In genomic region chr10:9807848-9808247, GRCh38 we compare ENCODE assay signal across 23 cellular contexts.
DNase-seq lines count a peak whose midpoint lies in the region; ATAC-seq, FAIRE-seq and TF ChIP-seq lines count a peak whose summit lies in the region.
"Had no signal": no experiment of that assay in that cellular context is flagged by ENCODE, and none has a peak within 500 bp of the region (broad histone marks: within the 10 kb centered on the region; RNA-seq: fewer than 3 reads in every experiment).

No MANE protein-coding gene starts in this region.

- TF ChIP-seq POLR2A in K562 (conservative IDR thresholded peaks at IDR 0.05), result no peak

- no peak overlapping the region for H2BK5ac ChIP-seq in mesendoderm (ENCODE audit: low read length)

- no peak overlapping the region for H4K8ac ChIP-seq in mesendoderm (ENCODE audit: low read depth, low read length)

- no peak for FAIRE-seq in K562 (lab: Jason Lieb, UNC)
- FAIRE-seq: D721Med, GM12891, GM19239, H1 had no signal

- no peak overlapping the region for H2AFZ ChIP-seq in K562 (ENCODE audit: low read depth, low read length)
- H2AFZ ChIP-seq: GM23248 had no signal

- no peak overlapping the region for H4K5ac ChIP-seq in mesendoderm (ENCODE audit: low read length)

- no peak for TF ChIP-seq CTCF in K562 (IDR thresholded peaks at IDR 0.05 in 2 of 3, conservative IDR thresholded peaks at IDR 0.05 in 1 of 3; ENCODE audit: insufficient read depth in 2 of 3, low read depth in 1 of 3, low read length in 3 of 3)

- H3K9ac ChIP-seq in K562 (ENCODE audit: insufficient read depth in 1 of 2, low read depth in 2 of 2, low read length in 2 of 2) (no peak overlapping the region), mesendoderm (ENCODE audit: low read length) (no peak overlapping the region)
- H3K9ac ChIP-seq: BLaER1, GM23248 had no signal

- intact Hi-C loops in K562 (cut with micrococcal nuclease), result no loop called here

- no TSS peak for BruUV-seq in K562 (replicated peaks; lab: Mats Ljungman, UMichigan)

- no peak overlapping the region for H2BK15ac ChIP-seq in mesendoderm (replicated peaks; ENCODE audit: low read depth)

- H3K9me1 ChIP-seq in K562 (ENCODE audit: control insufficient read depth, insufficient read depth, low read length), result no peaks in the 10 kb centered on the region

- DNase-seq in HUDEP-2 (lab: John Stamatoyannopoulos, UW; ENCODE audit: unreplicated experiment in 76 of 76) (peak in 51 of 76 experiments; percentile 1 to 84 (median 42)), OCI-M2 (lab: John Stamatoyannopoulos, UW; ENCODE audit: unreplicated experiment) (peak; percentile 32), K562 (ENCODE audit: extremely low read depth in 1 of 4, low spot score in 3 of 4) (peak in 1 of 4 experiments; percentile 11), mesendoderm (peak; percentile 70), DMS114 treated with DMSO at 0.1 percent for 48 hours (lab: John Stamatoyannopoulos, UW; ENCODE audit: unreplicated experiment) (no peak), AG20443 (ENCODE audit: low spot score) (no peak)
- DNase-seq: CD4-positive, CD25-positive, alpha-beta regulatory T cell; CD8-positive, alpha-beta T cell; DMS 273 treated with DMSO at 0.1 percent for 48 hours; DMS53; DMS79 treated with DMSO at 0.1 percent for 48 hours; GF-D8; GM23248; H7; HCEC 1CT had no signal

- in situ Hi-C loops in K562 (cut with MboI), result no loop called here

- H3K4ac ChIP-seq in mesendoderm (ENCODE audit: low read depth, low read length), result no peak overlapping the region

- no peak overlapping the region for H3K23ac ChIP-seq in mesendoderm (ENCODE audit: low read length)

- H3K79me2 ChIP-seq in K562 (ENCODE audit: control insufficient read depth, insufficient read depth, low read length) (no peaks in the 10 kb centered on the region), mesendoderm (ENCODE audit: control insufficient read depth, insufficient read depth, low read length) (no peaks in the 10 kb centered on the region)

- no peak overlapping the region for H2BK120ac ChIP-seq in mesendoderm (ENCODE audit: low read depth, low read length)

- no peaks in the 10 kb centered on the region; the same call in 1 of the 2 replicates for H3K9me3 ChIP-seq in K562 (replicated peaks; ENCODE audit: control insufficient read depth, insufficient read depth, low read depth, low read length)
- H3K9me3 ChIP-seq: BLaER1 had no signal

- H3K36me3 ChIP-seq in K562 (ENCODE audit: control insufficient read depth, insufficient read depth, low read length), result no peaks in the 10 kb centered on the region
- H3K36me3 ChIP-seq in mesendoderm (ENCODE audit: control insufficient read depth, insufficient read depth, low read length), result no peaks in the 10 kb centered on the region
- H3K36me3 ChIP-seq: BLaER1 had no signal

- no peak for TF ChIP-seq EP300 in K562 (IDR thresholded peaks at IDR 0.05; ENCODE audit: low read length)

- H3K4me1 ChIP-seq in K562 (replicated peaks in 1 of 2; ENCODE audit: control insufficient read depth in 2 of 2, insufficient read depth in 2 of 2, low read length in 2 of 2) (no peaks in the 10 kb centered on the region), mesendoderm (ENCODE audit: control insufficient read depth, low read depth, low read length) (no peaks in the 10 kb centered on the region)
- H3K4me1 ChIP-seq: BLaER1 had no signal

- CTCF ChIA-PET in K562 (lab: Yijun Ruan, JAX; ENCODE audit: low intra/inter-chr PET ratio), result no interaction called here

- no peaks in the 10 kb centered on the region for H4K20me1 ChIP-seq in K562 (replicated peaks; ENCODE audit: control insufficient read depth, insufficient read depth, low read length)
- H4K20me1 ChIP-seq: BLaER1 had no signal

- no peak overlapping the region for H3K27ac ChIP-seq in K562 (ENCODE audit: extremely low read depth, low read depth, low read length)
- H3K27ac ChIP-seq in mesendoderm (ENCODE audit: low read depth, low read length), result no peak overlapping the region
- H3K27ac ChIP-seq: BLaER1, C4-2B, GM23248 had no signal

- H3K4me3 ChIP-seq in K562 (no peak overlapping the region), mesendoderm (ENCODE audit: low read length) (no peak overlapping the region)
- H3K4me3 ChIP-seq: BLaER1, GM23248 had no signal

- H3K18ac ChIP-seq in mesendoderm (ENCODE audit: low read length), result no peak overlapping the region

- H3K79me1 ChIP-seq in mesendoderm (ENCODE audit: low read length), result no peaks in the 10 kb centered on the region

- POLR2A ChIA-PET in K562 (lab: Yijun Ruan, JAX), result no interaction called here

- H3K27me3 ChIP-seq in K562 (ENCODE audit: control insufficient read depth in 2 of 2, insufficient read depth in 2 of 2, low read length in 2 of 2), result no peaks in the 10 kb centered on the region
- no peaks in the 10 kb centered on the region for H3K27me3 ChIP-seq in mesendoderm (ENCODE audit: insufficient read depth, low read length, poor library complexity)
- H3K27me3 ChIP-seq: BLaER1 had no signal

- H3K4me2 ChIP-seq in K562 (ENCODE audit: insufficient read depth, low read length) (no peak overlapping the region), mesendoderm (ENCODE audit: low read length) (no peak overlapping the region)
- H3K4me2 ChIP-seq: BLaER1 had no signal

- H3K56ac ChIP-seq in mesendoderm (ENCODE audit: low read length), result no peak overlapping the region

- no peak for TF ChIP-seq RAD21 in K562 (CRISPR knock-in tag; conservative IDR thresholded peaks at IDR 0.05 in 1 of 2, IDR thresholded peaks at IDR 0.05 in 1 of 2)

- no peak overlapping the region for H2AK5ac ChIP-seq in mesendoderm (ENCODE audit: low read length)

- WGBS in K562 (ENCODE audit: insufficient coverage, low coverage, missing lambda C conversion rate), result 0% methylated on average over 4 of the region's 4 CpGs
- no CpG with 5 or more reads among the region's 4 CpGs for WGBS in mesendoderm (ENCODE audit: extremely low coverage, insufficient coverage, low lambda C conversion rate)

- no peak for ATAC-seq in K562
- no peak for ATAC-seq in GM18517 (IDR thresholded peaks at IDR 0.05; ENCODE audit: unreplicated experiment)
- no peak for ATAC-seq in GM18498 (IDR thresholded peaks at IDR 0.05; ENCODE audit: unreplicated experiment)
- ATAC-seq: CD8-positive, alpha-beta T cell had no signal

TF ChIP-seq in K562, 482 proteins besides CTCF, POLR2A, EP300 and RAD21 (continues in another document):
- TF ChIP-seq ASH1L (IDR thresholded peaks at IDR 0.05; ENCODE audit: borderline replicate concordance, low read depth, partially characterized antibody) (no peak), CBFA2T2 (conservative IDR thresholded peaks at IDR 0.05) (peak; percentile 62), GATAD2A (IDR thresholded peaks at IDR 0.05) (no peak), FOXK2 (conservative IDR thresholded peaks at IDR 0.05 in 1 of 2, IDR thresholded peaks at IDR 0.05 in 1 of 2; ENCODE audit: low read depth in 2 of 2) (no peak), FOSL1 (tag; conservative IDR thresholded peaks at IDR 0.05) (0 out of 2 replicates have a peak, but pooled peaks have one; percentile 19), NCOR1 (IDR thresholded peaks at IDR 0.05) (peak; percentile 49; the same call in 1 of the 2 replicates), CXXC5 (CRISPR knock-in tag; IDR thresholded peaks at IDR 0.05) (peak; percentile 46), TRIM28 (IDR thresholded peaks at IDR 0.05) (no peak), TAL1 (IDR thresholded peaks at IDR 0.05) (peak; percentile 44; the same call in 1 of the 2 replicates), ZNF311 (CRISPR knock-in tag; IDR thresholded peaks at IDR 0.05) (0 out of 2 replicates have a peak, but pooled peaks have one; percentile 30), SP1 (CRISPR knock-in tag; IDR thresholded peaks at IDR 0.05) (no peak), ELK3 (CRISPR knock-in tag; IDR thresholded peaks at IDR 0.05) (no peak), SMAD3 (CRISPR knock-in tag; conservative IDR thresholded peaks at IDR 0.05) (no peak), HDAC6 (IDR thresholded peaks at IDR 0.05; ENCODE audit: low read depth, low read length) (no peak), HMG20A (CRISPR knock-in tag; conservative IDR thresholded peaks at IDR 0.05) (0 out of 2 replicates have a peak, but pooled peaks have one; percentile 33), CTCFL (IDR thresholded peaks at IDR 0.05; ENCODE audit: borderline replicate concordance, insufficient read depth, low read depth, low read length, poor library complexity, severe bottlenecking) (no peak), SRSF1 (IDR thresholded peaks at IDR 0.05; ENCODE audit: low read depth, low read length) (no peak), SMAD4 (CRISPR knock-in tag; conservative IDR thresholded peaks at IDR 0.05) (peak; percentile 40; the same call in 1 of the 2 replicates), ZFP1 (CRISPR knock-in tag; IDR thresholded peaks at IDR 0.05) (0 out of 2 replicates have a peak, but pooled peaks have one; percentile 3), RCOR1 (IDR thresholded peaks at IDR 0.05; ENCODE audit: borderline replicate concordance in 1 of 2, low read depth in 2 of 2, low read length in 2 of 2) (peak in 1 of 2 experiments; percentile 51; a peak in 1 of 4 replicates), ZNF274 (IDR thresholded peaks at IDR 0.05; ENCODE audit: borderline replicate concordance, low read depth, low read length) (no peak), CHCHD3 (CRISPR knock-in tag; IDR thresholded peaks at IDR 0.05) (no peak), TCF7 (IDR thresholded peaks at IDR 0.05; ENCODE audit: borderline replicate concordance) (no peak)

Comparison
In these comparisons a context has a peak if more than half of its experiments do, and no peak if none do; other contexts are left out.
1. DNase-seq: peak in HUDEP-2 (51 of 76), OCI-M2 (single experiment) and mesendoderm (single experiment); none in DMS114 treated with DMSO at 0.1 percent for 48 hours (single experiment) and AG20443 (single experiment).